ENCODE assay signal across 1 cellular context in genomic region chr14:77322209-77322902, GRCh38.
TF ChIP-seq lines count a peak whose summit lies in the region.

No MANE protein-coding gene starts in this region.

TF ChIP-seq in H1, 55 proteins besides CTCF, POLR2A, EP300 and RAD21:
- TF ChIP-seq POU5F1 (IDR thresholded peaks at IDR 0.05; ENCODE audit: low read depth, low read length), result no peak
- no peak for TF ChIP-seq CHD7 (IDR thresholded peaks at IDR 0.05; ENCODE audit: insufficient replicate concordance, low read length)
- no peak for TF ChIP-seq CREB1 (IDR thresholded peaks at IDR 0.05)
- TF ChIP-seq KDM4A (IDR thresholded peaks at IDR 0.05; ENCODE audit: low read depth, low read length, severe bottlenecking), result no peak
- no peak for TF ChIP-seq CBX5 (IDR thresholded peaks at IDR 0.05; ENCODE audit: low read depth, low read length)
- TF ChIP-seq TAF7 (optimal IDR thresholded peaks at IDR 0.05; ENCODE audit: borderline replicate concordance, low read depth, low read length), result no peak
